Comparison of ENCODE assay signal across 6 cellular contexts in the genomic region with DNA sequence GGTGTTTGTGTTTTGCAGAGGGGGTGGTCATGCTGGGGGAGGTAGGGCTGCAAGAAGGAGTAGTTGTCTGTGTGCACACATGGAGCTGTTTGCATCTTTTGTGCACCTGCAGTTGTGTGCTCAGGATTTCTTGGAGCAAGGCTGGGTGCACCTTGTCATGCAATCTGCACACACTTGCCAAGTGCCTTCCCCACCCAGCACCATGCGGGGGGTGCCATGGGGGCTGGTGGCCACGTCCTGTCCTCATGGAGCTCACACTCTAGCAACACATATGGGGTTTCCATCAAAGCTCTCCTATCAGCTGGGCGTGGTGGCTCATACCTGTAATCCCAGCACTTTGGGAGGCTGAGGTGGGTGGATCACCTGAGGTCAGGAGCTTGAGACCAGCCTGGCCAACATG.
A peak's percentile ranks its signal among the peaks of the same experiment; 100 is the strongest.
DNase-seq lines count a peak whose midpoint lies in the region; FAIRE-seq and TF ChIP-seq lines count a peak whose summit lies in the region.
"Not testable (repeated sequence)": the region's sequence is repeated elsewhere in the genome, so short reads cannot be mapped to it uniquely, and the experiment has no call there.

No MANE protein-coding gene starts in this region.

- not testable (repeated sequence) for H3K27me3 ChIP-seq in DOHH2 (ENCODE audit: control insufficient read depth, low read length); neural progenitor cell

- H3K27ac ChIP-seq in DOHH2 (ENCODE audit: low read depth, low read length) (peak overlapping the region; percentile 36; the same call in 1 of the 2 replicates), OCI-LY7 (ENCODE audit: low read depth, low read length, poor library complexity, severe bottlenecking) (peak overlapping the region; percentile 61)
- not testable (repeated sequence) for H3K27ac ChIP-seq in HEK293 (ENCODE audit: extremely low read depth, low read depth, low read length); kidney (ENCODE audit: low read depth in 2 of 2, low read length in 2 of 2); neural progenitor cell

- H3K79me2 ChIP-seq in DOHH2 (ENCODE audit: control insufficient read depth, low read length) (peaks cover 82% of the 10 kb centered on the region), OCI-LY7 (ENCODE audit: insufficient read depth, low read depth, low read length) (peaks cover 82% of the 10 kb centered on the region), neural progenitor cell (ENCODE audit: low read depth) (peaks cover 86% of the 10 kb centered on the region)

- not testable (repeated sequence) for BruUV-seq in OCI-LY7 (replicated peaks; lab: Mats Ljungman, UMichigan)

- H3K4me1 ChIP-seq in DOHH2 (ENCODE audit: control insufficient read depth, low read length) (peaks cover 52% of the 10 kb centered on the region), OCI-LY7 (ENCODE audit: insufficient read depth, low read length, poor library complexity, severe bottlenecking) (peaks cover 50% of the 10 kb centered on the region)
- not testable (repeated sequence) for H3K4me1 ChIP-seq in HEK293 (ENCODE audit: control insufficient read depth, insufficient read depth, low read length); kidney (ENCODE audit: control insufficient read depth in 1 of 2, insufficient read depth in 1 of 2, low read depth in 1 of 2, low read length in 2 of 2); neural progenitor cell

- H3K36me3 Mint-ChIP-seq in activated CD4-positive, alpha-beta T cell treated with anti-CD3 and anti-CD28 coated beads, Interleukin-2, amount 10 ng/mL, durations not matched to agents 7 days and 5 days (ENCODE audit: low read depth); neural progenitor cell: not testable (repeated sequence)

- TF ChIP-seq CTCF in DOHH2 (IDR thresholded peaks at IDR 0.05; ENCODE audit: low read depth, low read length, poor library complexity, severe bottlenecking); HEK293 (tag by site-specific recombination; IDR thresholded peaks at IDR 0.05); OCI-LY7 (conservative IDR thresholded peaks at IDR 0.05; ENCODE audit: low read length); kidney (IDR thresholded peaks at IDR 0.05; ENCODE audit: borderline replicate concordance, extremely low read depth, insufficient read depth); neural progenitor cell (IDR thresholded peaks at IDR 0.05): not testable (repeated sequence)

- H3F3A ChIP-seq in DOHH2 (ENCODE audit: control insufficient read depth, insufficient read depth) = not testable (repeated sequence)
- H3F3A ChIP-seq in neural progenitor cell (ENCODE audit: low read depth) = peaks cover 20% of the 10 kb centered on the region

- not testable (repeated sequence) for FAIRE-seq in kidney (lab: Jason Lieb, UNC)

- peaks cover 21% of the 10 kb centered on the region for H3K27me3 Mint-ChIP-seq in activated CD4-positive, alpha-beta T cell treated with anti-CD3 and anti-CD28 coated beads, Interleukin-2, amount 10 ng/mL, durations not matched to agents 7 days and 5 days
- not testable (repeated sequence) for H3K27me3 Mint-ChIP-seq in neural progenitor cell (ENCODE audit: insufficient read depth, low read depth)

- H2AFZ ChIP-seq in OCI-LY7 (ENCODE audit: low read length); neural progenitor cell (replicated peaks): not testable (repeated sequence)

- intact Hi-C loops in OCI-LY7 (cut with micrococcal nuclease; ENCODE audit: unreplicated experiment); kidney (cut with DNase I): not testable (repeated sequence)

- not testable (repeated sequence) for H3K9me3 Mint-ChIP-seq in activated CD4-positive, alpha-beta T cell treated with anti-CD3 and anti-CD28 coated beads, Interleukin-2, amount 10 ng/mL, durations not matched to agents 7 days and 5 days; neural progenitor cell

- H3K9me3 ChIP-seq in DOHH2 (ENCODE audit: control insufficient read depth, insufficient read depth, low read length); HEK293 (ENCODE audit: control insufficient read depth, insufficient read depth, low read depth, low read length); OCI-LY7 (ENCODE audit: low read length); kidney (ENCODE audit: control insufficient read depth in 1 of 2, low read length in 2 of 2); neural progenitor cell (ENCODE audit: low read depth): not testable (repeated sequence)

- H4K20me1 ChIP-seq in DOHH2 (ENCODE audit: control insufficient read depth, insufficient read depth, low read depth, low read length) = peaks cover 20% of the 10 kb centered on the region
- not testable (repeated sequence) for H4K20me1 ChIP-seq in OCI-LY7 (ENCODE audit: insufficient read depth, low read length)
- peaks cover 59% of the 10 kb centered on the region for H4K20me1 ChIP-seq in neural progenitor cell (ENCODE audit: low read depth)

- H3K36me3 ChIP-seq in DOHH2 (ENCODE audit: control insufficient read depth, low read length) (peaks cover 17% of the 10 kb centered on the region), HEK293 (ENCODE audit: control insufficient read depth in 2 of 2, insufficient read depth in 1 of 2, low read length in 2 of 2) (peaks cover 0 to 14% of the 10 kb centered on the region in 2 experiments; a peak in 2 of 3 replicates), OCI-LY7 (ENCODE audit: insufficient read depth, low read length) (peaks cover 13% of the 10 kb centered on the region; the same call in 1 of the 2 replicates)
- not testable (repeated sequence) for H3K36me3 ChIP-seq in kidney (ENCODE audit: control insufficient read depth in 1 of 2, insufficient read depth in 2 of 2, low read length in 2 of 2); neural progenitor cell

- POLR2A ChIA-PET in HEK293 (lab: Yijun Ruan, JAX) = interaction anchor here (0.6 kb wide), 1 partner anchor 268 kb away, joined by 3 read pairs; no protein-coding TSS in a partner anchor
- POLR2A ChIA-PET in OCI-LY7 (lab: Charles Lee); activated CD4-positive, alpha-beta T cell treated with anti-CD3 and anti-CD28 coated beads, Interleukin-2, amount 10 ng/mL, durations not matched to agents 7 days and 5 days (lab: Charles Lee): not testable (repeated sequence)

- H3K9me2 ChIP-seq in DOHH2 (replicated peaks; ENCODE audit: control insufficient read depth, low read length); OCI-LY7 (ENCODE audit: insufficient read depth, low read length): not testable (repeated sequence)

- H3K4me1 Mint-ChIP-seq in activated CD4-positive, alpha-beta T cell treated with anti-CD3 and anti-CD28 coated beads, Interleukin-2, amount 10 ng/mL, durations not matched to agents 7 days and 5 days = peaks cover 28% of the 10 kb centered on the region
- peaks cover 18% of the 10 kb centered on the region for H3K4me1 Mint-ChIP-seq in neural progenitor cell

- H3K4me3 ChIP-seq in DOHH2 (ENCODE audit: low read length) (peak overlapping the region; percentile 91; the same call in 1 of the 2 replicates), OCI-LY7 (ENCODE audit: low read depth, low read length, poor library complexity, severe bottlenecking) (peak overlapping the region; percentile 96)
- H3K4me3 ChIP-seq in HEK293 (ENCODE audit: low read depth, low read length); kidney (ENCODE audit: low read length in 2 of 2); neural progenitor cell: not testable (repeated sequence)

- H3K4me3 Mint-ChIP-seq in activated CD4-positive, alpha-beta T cell treated with anti-CD3 and anti-CD28 coated beads, Interleukin-2, amount 10 ng/mL, durations not matched to agents 7 days and 5 days = not testable (repeated sequence)
- peak overlapping the region; percentile 55 for H3K4me3 Mint-ChIP-seq in neural progenitor cell

- not testable (repeated sequence) for H3K9ac ChIP-seq in kidney (ENCODE audit: low read length in 2 of 2); neural progenitor cell

- peak overlapping the region; percentile 53 for H3K4me2 ChIP-seq in DOHH2 (ENCODE audit: low read length)
- H3K4me2 ChIP-seq in OCI-LY7 (ENCODE audit: low read length) = peak overlapping the region; percentile 92
- H3K4me2 ChIP-seq in neural progenitor cell = not testable (repeated sequence)

- CTCF ChIA-PET in HEK293 (lab: Yijun Ruan, JAX); OCI-LY7 (lab: Charles Lee; ENCODE audit: unreplicated experiment); activated CD4-positive, alpha-beta T cell treated with anti-CD3 and anti-CD28 coated beads, Interleukin-2, amount 10 ng/mL, durations not matched to agents 7 days and 5 days (lab: Charles Lee): not testable (repeated sequence)

- DNase-seq in OCI-LY7 (ENCODE audit: low spot score) (peak; percentile 59), kidney (peak; percentile 31)
- DNase-seq in activated CD4-positive, alpha-beta T cell treated with anti-CD3 and anti-CD28 coated beads, Interleukin-2, amount 10 ng/mL, durations not matched to agents 7 days and 5 days; neural progenitor cell (ENCODE audit: low spot score): not testable (repeated sequence)

- peak overlapping the region; percentile 1 for H3K27ac Mint-ChIP-seq in activated CD4-positive, alpha-beta T cell treated with anti-CD3 and anti-CD28 coated beads, Interleukin-2, amount 10 ng/mL, durations not matched to agents 7 days and 5 days
- H3K27ac Mint-ChIP-seq in neural progenitor cell = not testable (repeated sequence)

TF ChIP-seq in HEK293, 187 proteins besides CTCF, POLR2A, EP300 and RAD21:
- peak; percentile 22; the same call in 1 of the 2 replicates for TF ChIP-seq GLIS2 (tag by site-specific recombination; IDR thresholded peaks at IDR 0.05)
